Comparison of ENCODE assay signal across 1 cellular context in genomic region chr9:83623634-83623991, GRCh38.
TF ChIP-seq lines count a peak whose summit lies in the region.

No MANE protein-coding gene starts in this region.

TF ChIP-seq in IMR-90, 13 proteins besides CTCF, POLR2A, EP300 and RAD21 (continued from another document):
- no peak for TF ChIP-seq USF2 (IDR thresholded peaks at IDR 0.05; ENCODE audit: low read depth, low read length)
- no peak for TF ChIP-seq MAZ (IDR thresholded peaks at IDR 0.05; ENCODE audit: borderline replicate concordance, low read depth, low read length)
- no peak for TF ChIP-seq MXI1 (IDR thresholded peaks at IDR 0.05; ENCODE audit: borderline replicate concordance, low read depth, low read length)
- no peak for TF ChIP-seq BHLHE40 (IDR thresholded peaks at IDR 0.05; ENCODE audit: low read depth, low read length)
- no peak for TF ChIP-seq FOS (IDR thresholded peaks at IDR 0.05; ENCODE audit: low read depth, low read length)
